ENCODE assay signal across 11 cellular contexts in genomic region chr1:30706528-30706927, GRCh38. TPM values are rescaled to one million over a fixed set of nuclear protein-coding genes. Genes with fewer than 3 reads are reported as not detected.
A peak's percentile ranks its signal among the peaks of the same experiment; 100 is the strongest.
DNase-seq lines count a peak whose midpoint lies in the region; ATAC-seq, FAIRE-seq and TF ChIP-seq lines count a peak whose summit lies in the region.
"Had no signal": no experiment of that assay in that cellular context is flagged by ENCODE, and none has a peak within 500 bp of the region (broad histone marks: within the 10 kb centered on the region; RNA-seq: fewer than 3 reads in every experiment).

No MANE protein-coding gene starts in this region.

- no peak for TF ChIP-seq POLR2A in H54 (IDR thresholded peaks at IDR 0.05; ENCODE audit: low read depth, low read length)

- WGBS in psoas muscle, 3 donors, result 23 to 37% (median 32%) methylated on average over 9 of the region's 9 CpGs

- DNase-seq in H54 (ENCODE audit: insufficient read length, low spot score) (peak; percentile 38), NCI-H524 (lab: John Stamatoyannopoulos, UW) (peak; percentile 59 to 69), foreskin fibroblast (peak; percentile 46 to 76), psoas muscle (peak; percentile 65 to 80), T-helper 1 cell (no peak), NCI-H1048 (lab: John Stamatoyannopoulos, UW) (no peak)

- H3K4me1 ChIP-seq in psoas muscle, result peaks cover 4% of the 10 kb centered on the region

- H3K4me3 ChIP-seq in foreskin fibroblast (ENCODE audit: low read depth in 1 of 2, low read length in 2 of 2), result no peak overlapping the region
- H3K4me3 ChIP-seq in psoas muscle, result no peak overlapping the region
- H3K4me3 ChIP-seq: SK-N-MC had no signal

- H3K9me3 ChIP-seq in psoas muscle, result no peaks in the 10 kb centered on the region

- H3K27me3 ChIP-seq in psoas muscle (ENCODE audit: insufficient read depth in 3 of 3, low read length in 2 of 3), result peaks cover 0 to 2% (median 0%) of the 10 kb centered on the region in 3 donors

- TF ChIP-seq CTCF in foreskin fibroblast (IDR thresholded peaks at IDR 0.05; ENCODE audit: low read depth, low read length) (no peak), psoas muscle (IDR thresholded peaks at IDR 0.05) (no peak)

- no peak overlapping the region for H3K27ac ChIP-seq in psoas muscle
- H3K27ac ChIP-seq: SK-N-MC had no signal

- intact Hi-C loops in psoas muscle (cut with DNase I), result loop anchor here (5.0 to 10.0 kb wide), 7 partner anchors 179 to 1814 kb away; partner anchors contain the start of gene PTPRU (in 1 of the 2)

- ATAC-seq in psoas muscle (peak; percentile 18 to 70 (median 38)), GM19397 (IDR thresholded peaks at IDR 0.05; ENCODE audit: unreplicated experiment) (no peak), HG02763 (IDR thresholded peaks at IDR 0.05; ENCODE audit: unreplicated experiment) (no peak)
- ATAC-seq: natural killer cell treated with Interleukin-12 subunit alpha and Interleukin-12 subunit beta and Interleukin-15 and Interleukin-18, amount 100 ng/mL, for 72 hours had no signal

- no peak for FAIRE-seq in H54 (lab: Jason Lieb, UNC)
- FAIRE-seq: astrocyte had no signal

- H3K36me3 ChIP-seq in psoas muscle (ENCODE audit: insufficient read depth in 1 of 2, low read depth in 1 of 2), result no peaks in the 10 kb centered on the region

RNA-seq across cellular contexts. Expression of gene MATN1, which starts 16.9 kb away (rescaled TPM):
- total RNA-seq in psoas muscle, result not detected
- under 1 TPM; 0.03 to 0.07 (median 0.04) TPM for polyA plus RNA-seq in psoas muscle

RNA-seq across cellular contexts. Expression of gene LAPTM5, which starts 51.0 kb away (rescaled TPM):
- 10 to 100 TPM in 3 of 4 donors, 1 to 10 TPM in 1; 8.2 to 14.4 (median 13.7) TPM for total RNA-seq in psoas muscle
- 10 to 100 TPM in 1 of 3 donors, 1 to 10 TPM in 2; 3.0 to 14.5 (median 4.3) TPM for polyA plus RNA-seq in psoas muscle

Comparison
In these comparisons a context has a peak if more than half of its experiments do, and no peak if none do; other contexts are left out.
1. DNase-seq: peak in H54 (single experiment), NCI-H524 (2 of 2), foreskin fibroblast (2 of 2) and psoas muscle (2 of 2); none in T-helper 1 cell (0 of 5) and NCI-H1048 (single experiment).
2. ATAC-seq: peak in psoas muscle (4 of 4); none in GM19397 (single experiment) and HG02763 (single experiment).